In genomic region chr2:204170419-204170818, GRCh38 we compare ENCODE assay signal across 16 cellular contexts.
"Had no signal": no experiment of that assay in that cellular context is flagged by ENCODE, and none has a peak within 500 bp of the region (broad histone marks: within the 10 kb centered on the region; RNA-seq: fewer than 3 reads in every experiment).

No MANE protein-coding gene starts in this region.

- H3K4me1 Mint-ChIP-seq: stimulated activated naive B cell treated with anti-CD40 and anti-IgM and Interleukin-4, amounts not matched to agents 10 μg/mL and 1 μg/mL and 100 μg/mL, for 72 hours; T-helper 17 cell had no signal

- H3K9me3 Mint-ChIP-seq: activated naive CD4-positive, alpha-beta T cell treated with anti-CD3 and anti-CD28 coated beads, Interleukin-2, amount 50 U/mL, for 72 hours; natural killer cell treated with Interleukin-12 subunit alpha and Interleukin-12 subunit beta and Interleukin-15 and Interleukin-18, amount 100 ng/mL, for 72 hours; stimulated activated naive B cell treated with anti-CD40 and anti-IgM and Interleukin-4, amounts not matched to agents 10 μg/mL and 1 μg/mL and 100 μg/mL, for 72 hours had no signal

- H3K27me3 Mint-ChIP-seq: stimulated activated naive B cell treated with anti-CD40 and anti-IgM and Interleukin-4, amounts not matched to agents 10 μg/mL and 1 μg/mL and 100 μg/mL, for 72 hours had no signal

- H3K27ac Mint-ChIP-seq: activated naive CD4-positive, alpha-beta T cell treated with anti-CD3 and anti-CD28 coated beads, Interleukin-2, amount 50 U/mL, for 72 hours; natural killer cell treated with Interleukin-12 subunit alpha and Interleukin-12 subunit beta and Interleukin-15 and Interleukin-18, amount 100 ng/mL, for 72 hours; stimulated activated naive B cell treated with anti-CD40 and anti-IgM and Interleukin-4, amounts not matched to agents 10 μg/mL and 1 μg/mL and 100 μg/mL, for 72 hours; T-helper 17 cell had no signal

- H3K4me1 ChIP-seq: breast epithelium, gastrocnemius medialis, pancreas had no signal

- H3K4me3 ChIP-seq: adrenal gland, breast epithelium, gastrocnemius medialis, heart right ventricle, pancreas had no signal

- H3K9me3 ChIP-seq: adrenal gland, breast epithelium, gastrocnemius medialis, heart right ventricle, neutrophil, pancreas had no signal

- DNase-seq: activated CD4-positive, alpha-beta T cell treated with anti-CD3 and anti-CD28 coated beads, Interleukin-2, amount 50 U/mL, for 48 hours; activated gamma-delta T cell treated with Interleukin-2 at 50 U/mL for 16 hours; adrenal gland; effector CD4-positive, alpha-beta T cell; gastrocnemius medialis; heart right ventricle; mesenchymal stem cell; pancreas; stimulated activated naive B cell treated with anti-CD40 and anti-IgM and Interleukin-4, amounts not matched to agents 10 μg/mL and 1 μg/mL and 100 μg/mL, for 72 hours; T-helper 17 cell had no signal

- H3K36me3 ChIP-seq: adrenal gland, breast epithelium, gastrocnemius medialis, heart right ventricle, neutrophil, pancreas had no signal

- ATAC-seq: activated naive CD4-positive, alpha-beta T cell treated with anti-CD3 and anti-CD28 coated beads, Interleukin-2, amount 50 U/mL, for 72 hours; esophagus mucosa; gastrocnemius medialis; natural killer cell treated with Interleukin-12 subunit alpha and Interleukin-12 subunit beta and Interleukin-15 and Interleukin-18, amount 100 ng/mL, for 72 hours; pancreas; stimulated activated naive B cell treated with anti-CD40 and anti-IgM and Interleukin-4, amounts not matched to agents 10 μg/mL and 1 μg/mL and 100 μg/mL, for 72 hours; T-helper 17 cell had no signal

- H3K36me3 Mint-ChIP-seq: activated naive CD4-positive, alpha-beta T cell treated with anti-CD3 and anti-CD28 coated beads, Interleukin-2, amount 50 U/mL, for 72 hours; natural killer cell treated with Interleukin-12 subunit alpha and Interleukin-12 subunit beta and Interleukin-15 and Interleukin-18, amount 100 ng/mL, for 72 hours; stimulated activated naive B cell treated with anti-CD40 and anti-IgM and Interleukin-4, amounts not matched to agents 10 μg/mL and 1 μg/mL and 100 μg/mL, for 72 hours had no signal

- H3K27ac ChIP-seq: adrenal gland, breast epithelium, gastrocnemius medialis, heart right ventricle, neutrophil, pancreas, VCaP had no signal

- H3K4me3 Mint-ChIP-seq: natural killer cell treated with Interleukin-12 subunit alpha and Interleukin-12 subunit beta and Interleukin-15 and Interleukin-18, amount 100 ng/mL, for 72 hours; stimulated activated naive B cell treated with anti-CD40 and anti-IgM and Interleukin-4, amounts not matched to agents 10 μg/mL and 1 μg/mL and 100 μg/mL, for 72 hours; T-helper 17 cell had no signal

- H3K27me3 ChIP-seq: adrenal gland, breast epithelium, gastrocnemius medialis had no signal
